ENCODE assay signal across 14 cellular contexts in the genomic region with DNA sequence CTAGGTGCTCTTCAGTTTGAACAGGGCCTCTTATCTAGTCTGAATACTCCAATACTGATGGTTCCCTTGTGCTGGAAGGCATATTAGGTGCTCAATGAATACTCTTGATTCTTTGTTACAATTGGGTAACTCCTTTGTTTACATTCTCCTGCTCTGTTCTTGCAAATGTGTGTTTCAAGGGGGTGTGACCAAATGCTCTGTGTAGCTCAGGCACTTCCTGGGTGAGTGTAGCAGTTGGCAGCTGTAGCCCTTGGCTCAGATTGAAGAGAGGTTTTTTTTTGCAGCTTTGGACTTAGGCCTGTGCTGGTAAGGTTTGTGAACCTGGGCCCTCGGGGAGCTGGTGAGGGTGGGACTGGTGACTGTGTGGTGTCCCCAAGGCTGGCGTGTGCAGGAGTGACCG. TPM values are rescaled to one million over a fixed set of nuclear protein-coding genes. Genes with fewer than 3 reads are reported as not detected.
A peak's percentile ranks its signal among the peaks of the same experiment; 100 is the strongest.
DNase-seq lines count a peak whose midpoint lies in the region; ATAC-seq and TF ChIP-seq lines count a peak whose summit lies in the region.
"Had no signal": no experiment of that assay in that cellular context is flagged by ENCODE, and none has a peak within 500 bp of the region (broad histone marks: within the 10 kb centered on the region; RNA-seq: fewer than 3 reads in every experiment).

No MANE protein-coding gene starts in this region.

- no peak overlapping the region for H3K4me3 ChIP-seq in AG04450 (ENCODE audit: low read depth, low read length)

- H3K27ac ChIP-seq in AG04450 (ENCODE audit: low read depth, low read length) = no peak overlapping the region

- no peak overlapping the region for H3K27ac Mint-ChIP-seq in stimulated activated naive B cell treated with anti-CD40 and anti-IgM and Interleukin-4, amounts not matched to agents 10 μg/mL and 1 μg/mL and 100 μg/mL, for 72 hours
- no peak overlapping the region for H3K27ac Mint-ChIP-seq in activated T-cell treated with anti-CD3 and anti-CD28 coated beads, Interleukin-2, amount 50 U/mL, for 24 hours
- H3K27ac Mint-ChIP-seq: activated CD8-positive, alpha-beta T cell treated with anti-CD3 and anti-CD28 coated beads, Interleukin-2, amount 10 ng/mL, durations not matched to agents 7 days and 5 days; activated naive CD8-positive, alpha-beta T cell treated with anti-CD3 and anti-CD28 coated beads, Interleukin-2, amount 10 ng/mL, durations not matched to agents 7 days and 5 days had no signal

- CTCF ChIA-PET in AG04450 (lab: Charles Lee) = interaction anchor here (0.6 to 3.2 kb wide), 3 partner anchors 9 to 104 kb away, joined by 3 to 15 read pairs (median 8); no protein-coding TSS in a partner anchor

- peaks cover under 1 to 1% of the 10 kb centered on the region in 2 donors for H3K9me3 Mint-ChIP-seq in stimulated activated naive B cell treated with anti-CD40 and anti-IgM and Interleukin-4, amounts not matched to agents 10 μg/mL and 1 μg/mL and 100 μg/mL, for 72 hours
- H3K9me3 Mint-ChIP-seq in activated T-cell treated with anti-CD3 and anti-CD28 coated beads, Interleukin-2, amount 50 U/mL, for 24 hours = no peaks in the 10 kb centered on the region
- H3K9me3 Mint-ChIP-seq: activated naive CD8-positive, alpha-beta T cell treated with anti-CD3 and anti-CD28 coated beads, Interleukin-2, amount 10 ng/mL, durations not matched to agents 7 days and 5 days had no signal

- H3K36me3 Mint-ChIP-seq in stimulated activated naive B cell treated with anti-CD40 and anti-IgM and Interleukin-4, amounts not matched to agents 10 μg/mL and 1 μg/mL and 100 μg/mL, for 72 hours = peaks cover 52 to 53% of the 10 kb centered on the region in 2 donors
- H3K36me3 Mint-ChIP-seq in activated T-cell treated with anti-CD3 and anti-CD28 coated beads, Interleukin-2, amount 50 U/mL, for 24 hours (ENCODE audit: low read depth) = peaks cover 92% of the 10 kb centered on the region

- no peaks in the 10 kb centered on the region; the same call in 1 of the 2 replicates for H3K9me3 ChIP-seq in AG04450 (ENCODE audit: control insufficient read depth, insufficient read depth, low read length)

- in situ Hi-C loops in T47D (cut with HindIII; ENCODE audit: low pct_unique_long_range_greater_than_20kb, low sequenced_read_pairs) = no loop called here

- POLR2A ChIA-PET in AG04450 (lab: Yijun Ruan, JAX) = no interaction called here

- DNase-seq in AG04450 (ENCODE audit: low read depth, low spot score) = peak; percentile 36
- DNase-seq in HuH-7.5 (ENCODE audit: low spot score) = peak; percentile 72
- peak; percentile 73 to 82 for DNase-seq in T47D (ENCODE audit: low read depth in 1 of 2, low spot score in 1 of 2)
- DNase-seq in kidney tubule cell (ENCODE audit: low spot score) = peak; percentile 45
- DNase-seq in activated CD8-positive, alpha-beta memory T cell treated with anti-CD3 and anti-CD28 coated beads for 24 hours = no peak
- DNase-seq in stimulated activated naive B cell treated with anti-CD40 and anti-IgM and Interleukin-4, amounts not matched to agents 10 μg/mL and 1 μg/mL and 100 μg/mL, for 72 hours = no peak
- DNase-seq in activated T-cell treated with anti-CD3 and anti-CD28 coated beads, Interleukin-2, amount 50 U/mL, for 24 hours = no peak
- DNase-seq: activated CD8-positive, alpha-beta T cell treated with anti-CD3 and anti-CD28 coated beads, Interleukin-2, amount 10 ng/mL, durations not matched to agents 7 days and 5 days; activated naive CD8-positive, alpha-beta T cell treated with anti-CD3 and anti-CD28 coated beads, Interleukin-2, amount 10 ng/mL, durations not matched to agents 7 days and 5 days; kidney; NCI-H1092; stimulated activated CD4-positive, alpha-beta T cell treated with anti-CD3 and anti-CD28 coated beads, Interleukin-1b, Interleukin-23, amount 100 ng/mL, for 48 hours; stimulated activated naive CD4-positive, alpha-beta T cell treated with Interleukin-2 at 50 U/mL for 16 hours had no signal

- H3K27me3 Mint-ChIP-seq in stimulated activated naive B cell treated with anti-CD40 and anti-IgM and Interleukin-4, amounts not matched to agents 10 μg/mL and 1 μg/mL and 100 μg/mL, for 72 hours = no peaks in the 10 kb centered on the region
- no peaks in the 10 kb centered on the region for H3K27me3 Mint-ChIP-seq in activated T-cell treated with anti-CD3 and anti-CD28 coated beads, Interleukin-2, amount 50 U/mL, for 24 hours
- H3K27me3 Mint-ChIP-seq: activated naive CD8-positive, alpha-beta T cell treated with anti-CD3 and anti-CD28 coated beads, Interleukin-2, amount 10 ng/mL, durations not matched to agents 7 days and 5 days had no signal

- peaks cover 8 to 31% of the 10 kb centered on the region in 2 donors for H3K4me1 Mint-ChIP-seq in stimulated activated naive B cell treated with anti-CD40 and anti-IgM and Interleukin-4, amounts not matched to agents 10 μg/mL and 1 μg/mL and 100 μg/mL, for 72 hours
- peaks cover 19% of the 10 kb centered on the region for H3K4me1 Mint-ChIP-seq in activated T-cell treated with anti-CD3 and anti-CD28 coated beads, Interleukin-2, amount 50 U/mL, for 24 hours (ENCODE audit: low read depth)

- no peak for TF ChIP-seq CTCF in AG04450 (IDR thresholded peaks at IDR 0.05; ENCODE audit: low read depth, low read length)

- no peaks in the 10 kb centered on the region for H3K27me3 ChIP-seq in AG04450 (ENCODE audit: control insufficient read depth, insufficient read depth, low read length)

- H3K4me3 Mint-ChIP-seq in stimulated activated naive B cell treated with anti-CD40 and anti-IgM and Interleukin-4, amounts not matched to agents 10 μg/mL and 1 μg/mL and 100 μg/mL, for 72 hours = no peak overlapping the region
- H3K4me3 Mint-ChIP-seq in activated T-cell treated with anti-CD3 and anti-CD28 coated beads, Interleukin-2, amount 50 U/mL, for 24 hours = no peak overlapping the region
- H3K4me3 Mint-ChIP-seq: activated CD8-positive, alpha-beta T cell treated with anti-CD3 and anti-CD28 coated beads, Interleukin-2, amount 10 ng/mL, durations not matched to agents 7 days and 5 days; activated naive CD8-positive, alpha-beta T cell treated with anti-CD3 and anti-CD28 coated beads, Interleukin-2, amount 10 ng/mL, durations not matched to agents 7 days and 5 days had no signal

- no peak for ATAC-seq in GM18870 (IDR thresholded peaks at IDR 0.05; ENCODE audit: unreplicated experiment)
- ATAC-seq in stimulated activated naive B cell treated with anti-CD40 and anti-IgM and Interleukin-4, amounts not matched to agents 10 μg/mL and 1 μg/mL and 100 μg/mL, for 72 hours (replicated peaks) = no peak
- ATAC-seq: activated CD8-positive, alpha-beta T cell treated with anti-CD3 and anti-CD28 coated beads, Interleukin-2, amount 10 ng/mL, durations not matched to agents 7 days and 5 days had no signal

RNA-seq across cellular contexts. Expression of gene TBCD, which starts 20.2 kb away (rescaled TPM):
- 28.5 and 39.8 TPM in 2 replicates for polyA plus RNA-seq in AG04450 (2011; rRNA removed)
- polyA minus RNA-seq in AG04450 (2011; rRNA and poly(A)+ RNA removed) = 38.0 and 42.9 TPM in 2 replicates

RNA-seq across cellular contexts. Expression of gene FN3K, which starts 36.6 kb away (rescaled TPM):
- 1.6 TPM in 2 replicates for polyA plus RNA-seq in AG04450 (2011; rRNA removed)
- polyA minus RNA-seq in AG04450 (2011; rRNA and poly(A)+ RNA removed) = 1.9 and 2.0 TPM in 2 replicates

RNA-seq across cellular contexts. Expression of gene FN3KRP, which starts 55.5 kb away (rescaled TPM):
- 15.1 and 16.4 TPM in 2 replicates for polyA plus RNA-seq in AG04450 (2011; rRNA removed)
- polyA minus RNA-seq in AG04450 (2011; rRNA and poly(A)+ RNA removed) = 7.5 and 9.5 TPM in 2 replicates

Comparison
In these comparisons a context has a peak if more than half of its experiments do, and no peak if none do; other contexts are left out.
1. DNase-seq: peak in AG04450 (single experiment), HuH-7.5 (single experiment), T47D (2 of 2) and kidney tubule cell (single experiment); none in activated CD8-positive, alpha-beta memory T cell treated with anti-CD3 and anti-CD28 coated beads for 24 hours (single experiment), stimulated activated naive B cell treated with anti-CD40 and anti-IgM and Interleukin-4, amounts not matched to agents 10 μg/mL and 1 μg/mL and 100 μg/mL, for 72 hours (single experiment) and activated T-cell treated with anti-CD3 and anti-CD28 coated beads, Interleukin-2, amount 50 U/mL, for 24 hours (single experiment).